8 cellular contexts compared by ENCODE assay signal in genomic region chr3:46943237-46944187, GRCh38. TPM values are rescaled to one million over a fixed set of nuclear protein-coding genes. Genes with fewer than 3 reads are reported as not detected.
DNase-seq lines count a peak whose midpoint lies in the region; ATAC-seq and TF ChIP-seq lines count a peak whose summit lies in the region.
"Had no signal": no experiment of that assay in that cellular context is flagged by ENCODE, and none has a peak within 500 bp of the region (broad histone marks: within the 10 kb centered on the region; RNA-seq: fewer than 3 reads in every experiment).

No MANE protein-coding gene starts in this region.

- H3K4me3 ChIP-seq in body of pancreas (no peak overlapping the region), testis (no peak overlapping the region), tibial nerve (no peak overlapping the region)
- H3K4me3 ChIP-seq: dorsolateral prefrontal cortex had no signal

- ATAC-seq in HG02759 (IDR thresholded peaks at IDR 0.05; ENCODE audit: unreplicated experiment) (peak; percentile 64), body of pancreas (peak; percentile 47)

- DNase-seq in body of pancreas (peak; percentile 71 to 89 (median 84)), left kidney (ENCODE audit: low read depth, low spot score) (peak; percentile 49), testis (no peak), hypothalamus (lab: John Stamatoyannopoulos, UW) (no peak), tibial nerve (ENCODE audit: low spot score in 2 of 2) (no peak)
- no peak for DNase-seq in NK-92 treated with Interleukin-12 subunit alpha and Interleukin-12 subunit beta, amount 100 ng/mL, for 24 hours (lab: John Stamatoyannopoulos, UW)

- peak overlapping the region; percentile 92 to 98 (median 92) for H3K27ac ChIP-seq in body of pancreas
- peak overlapping the region; percentile 39 to 42 for H3K27ac ChIP-seq in testis
- H3K27ac ChIP-seq in tibial nerve: peak overlapping the region in 2 of 4 donors; percentile 40 to 60

- TF ChIP-seq CTCF in body of pancreas (IDR thresholded peaks at IDR 0.05): no peak
- no peak for TF ChIP-seq CTCF in testis (IDR thresholded peaks at IDR 0.05)
- no peak for TF ChIP-seq CTCF in tibial nerve (IDR thresholded peaks at IDR 0.05)

- intact Hi-C loops in body of pancreas (cut with DNase I): no loop called here
- intact Hi-C loops in testis (cut with DNase I; ENCODE audit: low total_unique reads): no loop called here

- H3K27me3 ChIP-seq in body of pancreas (no peaks in the 10 kb centered on the region), testis (no peaks in the 10 kb centered on the region), tibial nerve (no peaks in the 10 kb centered on the region)
- H3K27me3 ChIP-seq: dorsolateral prefrontal cortex had no signal

- TF ChIP-seq POLR2A in body of pancreas (IDR thresholded peaks at IDR 0.05) (peak in 2 of 3 donors; percentile 35 to 39), testis (IDR thresholded peaks at IDR 0.05) (no peak), tibial nerve (IDR thresholded peaks at IDR 0.05) (no peak)

- 14 to 17% methylated on average over 9 to 12 of the region's 12 CpGs for WGBS in body of pancreas, 2 donors
- WGBS in testis, 2 donors: 58 to 64% methylated on average over 10 to 12 of the region's 12 CpGs
- WGBS in tibial nerve, 2 donors: 69 to 73% methylated on average over 12 of the region's 12 CpGs

- TF ChIP-seq EP300 in tibial nerve (IDR thresholded peaks at IDR 0.05): no peak

- no peaks in the 10 kb centered on the region for H3K9me3 ChIP-seq in body of pancreas
- H3K9me3 ChIP-seq in testis: no peaks in the 10 kb centered on the region
- H3K9me3 ChIP-seq in tibial nerve: no peaks in the 10 kb centered on the region

- peaks cover 98% of the 10 kb centered on the region for H3K4me1 ChIP-seq in body of pancreas
- peaks cover 48% of the 10 kb centered on the region for H3K4me1 ChIP-seq in testis
- peaks cover 0 to 65% (median 45%) of the 10 kb centered on the region in 4 donors for H3K4me1 ChIP-seq in tibial nerve

- H3K36me3 ChIP-seq in body of pancreas (replicated peaks in 1 of 2; ENCODE audit: insufficient read depth in 1 of 2, low read depth in 2 of 2) (no peaks in the 10 kb centered on the region), testis (ENCODE audit: low read depth, missing control alignments) (no peaks in the 10 kb centered on the region), tibial nerve (peaks cover 0 to 36% (median 0%) of the 10 kb centered on the region in 3 donors)

RNA-seq across cellular contexts. Expression of gene CCDC12, which starts 33.0 kb away (rescaled TPM):
- total RNA-seq in body of pancreas (10 to 100 TPM; 25.4 to 67.2 TPM), testis (10 to 100 TPM; 59.6 to 66.6 TPM), tibial nerve (10 to 100 TPM; 36.9 to 59.4 (median 50.2) TPM)
- polyA plus RNA-seq in testis (ENCODE audit: insufficient read depth, low read depth, low replicate concordance): 43.3 TPM

RNA-seq across cellular contexts. Expression of gene NBEAL2, which starts 36.0 kb away (rescaled TPM):
- total RNA-seq in body of pancreas: 100 to 1,000 TPM in 1 of 2 donors, 10 to 100 TPM in 1; 98.8 to 151 TPM
- total RNA-seq in testis: 10 to 100 TPM; 40.2 to 44.8 TPM
- 16.2 TPM for polyA plus RNA-seq in testis (ENCODE audit: insufficient read depth, low read depth, low replicate concordance)
- total RNA-seq in tibial nerve: 10 to 100 TPM; 25.3 to 92.1 (median 26.6) TPM

Comparison
In these comparisons a context has a peak if more than half of its experiments do, and no peak if none do; other contexts are left out.
1. DNase-seq: peak in body of pancreas (4 of 4) and left kidney (single experiment); none in testis (single experiment), hypothalamus (0 of 51), tibial nerve (0 of 2) and NK-92 treated with Interleukin-12 subunit alpha and Interleukin-12 subunit beta, amount 100 ng/mL, for 24 hours (single experiment).
2. POLR2A ChIP-seq: peak in body of pancreas (2 of 3); none in testis (single experiment) and tibial nerve (0 of 2).